ENCODE assay signal across 11 cellular contexts in genomic region chr12:104672501-104673265, GRCh38.
DNase-seq lines count a peak whose midpoint lies in the region; ATAC-seq and TF ChIP-seq lines count a peak whose summit lies in the region.
"Had no signal": no experiment of that assay in that cellular context is flagged by ENCODE, and none has a peak within 500 bp of the region (broad histone marks: within the 10 kb centered on the region; RNA-seq: fewer than 3 reads in every experiment).

No MANE protein-coding gene starts in this region.

- peaks cover 2% of the 10 kb centered on the region for H3K9me3 Mint-ChIP-seq in activated naive CD8-positive, alpha-beta T cell treated with anti-CD3 and anti-CD28 coated beads for 36 hours

- DNase-seq in HK-2 (ENCODE audit: unreplicated experiment) (peak; percentile 72), left ventricle myocardium inferior (peak; percentile 48), stromal cell of bone marrow (ENCODE audit: low read depth) (peak; percentile 64), HuH-7 (ENCODE audit: low spot score) (no peak), AML-193 (lab: John Stamatoyannopoulos, UW) (no peak)
- DNase-seq in activated naive CD8-positive, alpha-beta T cell treated with anti-CD3 and anti-CD28 coated beads for 36 hours: no peak
- no peak for DNase-seq in stimulated activated CD8-positive, alpha-beta memory T cell treated with anti-CD3 and anti-CD28 coated beads, Interleukin-4, amount 100 ng/mL, for 48 hours
- DNase-seq: activated gamma-delta T cell treated with Interleukin-2 at 50 U/mL for 16 hours, NCI-H2171 had no signal

- intact Hi-C loops in left ventricle myocardium inferior (cut with micrococcal nuclease): no loop called here

- no peaks in the 10 kb centered on the region for H3K27me3 ChIP-seq in left ventricle myocardium inferior (ENCODE audit: low read depth)

- no peak for ATAC-seq in GM21786 (IDR thresholded peaks at IDR 0.05; ENCODE audit: unreplicated experiment)

- peak overlapping the region; percentile 94 for H3K27ac Mint-ChIP-seq in activated naive CD8-positive, alpha-beta T cell treated with anti-CD3 and anti-CD28 coated beads for 36 hours

- TF ChIP-seq CTCF in left ventricle myocardium inferior (IDR thresholded peaks at IDR 0.05; ENCODE audit: borderline replicate concordance): no peak

- no peaks in the 10 kb centered on the region for H3K9me3 ChIP-seq in left ventricle myocardium inferior (replicated peaks)

- peaks cover 54% of the 10 kb centered on the region for H3K4me1 Mint-ChIP-seq in activated naive CD8-positive, alpha-beta T cell treated with anti-CD3 and anti-CD28 coated beads for 36 hours

- H3K27ac ChIP-seq in left ventricle myocardium inferior (replicated peaks): peak overlapping the region; percentile 79

- H3K36me3 Mint-ChIP-seq in activated naive CD8-positive, alpha-beta T cell treated with anti-CD3 and anti-CD28 coated beads for 36 hours: peaks cover 4% of the 10 kb centered on the region

- H3K4me3 Mint-ChIP-seq in activated naive CD8-positive, alpha-beta T cell treated with anti-CD3 and anti-CD28 coated beads for 36 hours: no peak overlapping the region

- peaks cover 67% of the 10 kb centered on the region for H3K4me1 ChIP-seq in left ventricle myocardium inferior

- H3K4me3 ChIP-seq in left ventricle myocardium inferior: no peak overlapping the region

- H3K27me3 Mint-ChIP-seq in activated naive CD8-positive, alpha-beta T cell treated with anti-CD3 and anti-CD28 coated beads for 36 hours: no peaks in the 10 kb centered on the region
- H3K27me3 Mint-ChIP-seq: naive thymus-derived CD4-positive, alpha-beta T cell had no signal

- no peaks in the 10 kb centered on the region for H3K36me3 ChIP-seq in left ventricle myocardium inferior

Comparison
In these comparisons a context has a peak if more than half of its experiments do, and no peak if none do; other contexts are left out.
1. DNase-seq: peak in HK-2 (single experiment), left ventricle myocardium inferior (single experiment) and stromal cell of bone marrow (single experiment); none in activated naive CD8-positive, alpha-beta T cell treated with anti-CD3 and anti-CD28 coated beads for 36 hours (single experiment), stimulated activated CD8-positive, alpha-beta memory T cell treated with anti-CD3 and anti-CD28 coated beads, Interleukin-4, amount 100 ng/mL, for 48 hours (single experiment), HuH-7 (single experiment) and AML-193 (0 of 2).